Comparison of ENCODE assay signal across 14 cellular contexts in genomic region chr4:23392860-23393458, GRCh38.
DNase-seq lines count a peak whose midpoint lies in the region; ATAC-seq and TF ChIP-seq lines count a peak whose summit lies in the region.
"Had no signal": no experiment of that assay in that cellular context is flagged by ENCODE, and none has a peak within 500 bp of the region (broad histone marks: within the 10 kb centered on the region; RNA-seq: fewer than 3 reads in every experiment).

No MANE protein-coding gene starts in this region.

- no peak overlapping the region for H3K4me3 ChIP-seq in right atrium auricular region
- H3K4me3 ChIP-seq: BLaER1 treated with 17β-estradiol and CSF1 and Interleukin-3, amounts not matched to agents 10 nM and 100 nM had no signal

- H3K27ac ChIP-seq in right atrium auricular region: no peak overlapping the region
- H3K27ac ChIP-seq: BLaER1 treated with 17β-estradiol and CSF1 and Interleukin-3, amounts not matched to agents 10 nM and 100 nM had no signal

- H3K36me3 ChIP-seq in right atrium auricular region: no peaks in the 10 kb centered on the region
- H3K36me3 ChIP-seq: BLaER1 treated with 17β-estradiol and CSF1 and Interleukin-3, amounts not matched to agents 10 nM and 100 nM had no signal

- TF ChIP-seq CTCF in right atrium auricular region (IDR thresholded peaks at IDR 0.05): no peak

- H3K9me3 ChIP-seq in right atrium auricular region: peaks cover 0 to 7% of the 10 kb centered on the region in 2 donors

- intact Hi-C loops in Right ventricle myocardium superior (cut with DNase I): no loop called here
- intact Hi-C loops in left ventricle myocardium superior (cut with micrococcal nuclease): no loop called here
- intact Hi-C loops in sciatic nerve (cut with DNase I): no loop called here

- H3K27me3 ChIP-seq in right atrium auricular region: no peaks in the 10 kb centered on the region
- H3K27me3 ChIP-seq: BLaER1 treated with 17β-estradiol and CSF1 and Interleukin-3, amounts not matched to agents 10 nM and 100 nM had no signal

- DNase-seq in Right ventricle myocardium superior (no peak), right atrium auricular region (ENCODE audit: low spot score) (no peak), left ventricle myocardium superior (no peak), sciatic nerve (ENCODE audit: low spot score) (no peak), midbrain (lab: John Stamatoyannopoulos, UW) (no peak), C1 segment of cervical spinal cord (lab: John Stamatoyannopoulos, UW) (no peak)
- DNase-seq in stimulated activated CD4-positive, alpha-beta T cell treated with anti-CD3 and anti-CD28 coated beads, Interleukin-12 subunit alpha, Interleukin-12 subunit beta, amount 100 ng/mL, for 4 hours: no peak
- DNase-seq: ACHN; Calu3; CD4-positive, alpha-beta T cell; DMS 273 treated with DMSO at 0.1 percent for 48 hours had no signal

- no peaks in the 10 kb centered on the region for H3K4me1 ChIP-seq in right atrium auricular region
- H3K4me1 ChIP-seq: BLaER1 treated with 17β-estradiol and CSF1 and Interleukin-3, amounts not matched to agents 10 nM and 100 nM had no signal

- ATAC-seq in Right ventricle myocardium superior (ENCODE audit: poor library complexity): peak; percentile 88
- ATAC-seq in left ventricle myocardium superior: peak; percentile 83
- ATAC-seq in sciatic nerve: peak; percentile 77
- ATAC-seq: HCT116, HepG2 had no signal
